18 cellular contexts compared by ENCODE assay signal in the genomic region with DNA sequence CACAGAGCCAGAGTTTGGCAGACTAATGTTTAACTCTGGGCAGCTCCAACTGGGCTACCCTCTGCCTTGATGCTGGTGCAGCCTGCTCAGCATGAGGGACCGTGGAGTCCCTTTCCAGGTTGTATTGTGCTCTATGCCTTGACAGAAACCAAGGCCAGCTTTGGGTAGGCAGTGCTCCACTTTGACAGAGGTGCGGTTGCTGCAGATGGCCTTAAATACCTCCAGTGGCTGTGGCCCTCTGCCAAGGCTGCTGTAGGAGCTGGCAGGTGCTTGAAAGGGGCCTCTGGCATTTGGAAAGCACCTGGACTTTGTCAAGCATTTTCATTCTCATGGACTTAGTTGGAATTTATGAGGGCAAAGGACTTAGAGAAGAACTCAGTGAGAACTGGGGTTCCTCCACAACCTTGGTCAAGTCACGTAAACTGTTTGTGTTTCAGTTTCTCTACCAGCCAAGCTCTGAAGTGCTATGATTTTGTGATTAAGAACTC.
A peak's percentile ranks its signal among the peaks of the same experiment; 100 is the strongest.
DNase-seq lines count a peak whose midpoint lies in the region; ATAC-seq lines count a peak whose summit lies in the region.
"Had no signal": no experiment of that assay in that cellular context is flagged by ENCODE, and none has a peak within 500 bp of the region (broad histone marks: within the 10 kb centered on the region; RNA-seq: fewer than 3 reads in every experiment).

No MANE protein-coding gene starts in this region.

- no peak overlapping the region for H3K9ac ChIP-seq in mesenchymal stem cell (ENCODE audit: low read length)

- H3K4me1 ChIP-seq in mesenchymal stem cell (ENCODE audit: control insufficient read depth, insufficient read depth, low read depth, low read length): peaks cover 3% of the 10 kb centered on the region

- DNase-seq in DMS79 treated with DMSO at 0.1 percent for 48 hours (lab: John Stamatoyannopoulos, UW) (peak; percentile 0), NCI-H1105 treated with DMSO at 0.1 percent for 48 hours (lab: John Stamatoyannopoulos, UW) (peak; percentile 84), SHP77 (lab: John Stamatoyannopoulos, UW) (peak; percentile 57 to 74), mesenchymal stem cell (no peak), GM19240 (ENCODE audit: insufficient read length, low spot score) (no peak)
- DNase-seq: activated CD4-positive, alpha-beta T cell treated with anti-CD3 and anti-CD28 coated beads for 36 hours; activated naive CD8-positive, alpha-beta T cell treated with anti-CD3 and anti-CD28 coated beads, Interleukin-2, amount 10 ng/mL, durations not matched to agents 7 days and 5 days; activated T-cell treated with anti-CD3 and anti-CD28 coated beads, Interleukin-2, amount 50 U/mL, for 1 hour; caudate nucleus; DND-41; foreskin fibroblast; nucleus accumbens; SIG-M5; stimulated activated naive CD4-positive, alpha-beta T cell; T1000 had no signal

- peak overlapping the region; percentile 49 for H2BK15ac ChIP-seq in mesenchymal stem cell (ENCODE audit: low read depth, poor library complexity, severe bottlenecking)

- 80% methylated on average over 3 of the region's 3 CpGs for WGBS in mesenchymal stem cell

- H2AK5ac ChIP-seq in mesenchymal stem cell (ENCODE audit: low read length, severe bottlenecking): no peak overlapping the region

- no peak overlapping the region for H3K4me3 ChIP-seq in mesenchymal stem cell (ENCODE audit: insufficient read depth in 1 of 2, low read depth in 1 of 2, low read length in 2 of 2)
- H3K4me3 ChIP-seq: vagina had no signal

- no peak overlapping the region for H4K91ac ChIP-seq in mesenchymal stem cell (ENCODE audit: low read length)

- H3K27me3 ChIP-seq in mesenchymal stem cell (ENCODE audit: control insufficient read depth in 1 of 2, insufficient read depth in 1 of 2, low read length in 2 of 2): peaks cover 0 to 7% of the 10 kb centered on the region in 2 experiments
- H3K27me3 ChIP-seq: vagina had no signal

- no peak overlapping the region for H3K18ac ChIP-seq in mesenchymal stem cell (ENCODE audit: low read depth in 1 of 2, low read length in 2 of 2)

- no peak overlapping the region for H4K8ac ChIP-seq in mesenchymal stem cell (ENCODE audit: low read length)

- no peak overlapping the region for H2BK5ac ChIP-seq in mesenchymal stem cell (ENCODE audit: low read depth, low read length, poor library complexity, severe bottlenecking)

- H3K27ac ChIP-seq in mesenchymal stem cell (ENCODE audit: low read length, poor library complexity, severe bottlenecking): no peak overlapping the region
- H3K27ac ChIP-seq: vagina had no signal

- no peak overlapping the region for H2BK120ac ChIP-seq in mesenchymal stem cell (ENCODE audit: low read depth, low read length)

- H3K9me3 ChIP-seq in mesenchymal stem cell (ENCODE audit: control insufficient read depth, low read length): no peaks in the 10 kb centered on the region
- H3K9me3 ChIP-seq: vagina had no signal

- no peak for ATAC-seq in HG02623 (IDR thresholded peaks at IDR 0.05; ENCODE audit: unreplicated experiment)
- ATAC-seq in GM21360 (IDR thresholded peaks at IDR 0.05; ENCODE audit: unreplicated experiment): no peak
- ATAC-seq: activated CD4-positive, alpha-beta T cell treated with anti-CD3 and anti-CD28 coated beads for 36 hours had no signal

- H3K23ac ChIP-seq in mesenchymal stem cell (ENCODE audit: low read length in 2 of 2): no peak overlapping the region

- H3K4me2 ChIP-seq in mesenchymal stem cell (ENCODE audit: low read length, poor library complexity, severe bottlenecking): no peak overlapping the region

- H3K79me1 ChIP-seq in mesenchymal stem cell (replicated peaks; ENCODE audit: low read length, poor library complexity, severe bottlenecking): no peaks in the 10 kb centered on the region

- H3K14ac ChIP-seq in mesenchymal stem cell (ENCODE audit: low read length in 2 of 2): no peak overlapping the region

- H3K4ac ChIP-seq in mesenchymal stem cell (ENCODE audit: low read depth in 1 of 2, low read length in 2 of 2): no peak overlapping the region

- H2AFZ ChIP-seq in mesenchymal stem cell (ENCODE audit: low read depth, low read length): no peak overlapping the region

- no peaks in the 10 kb centered on the region for H3K36me3 ChIP-seq in mesenchymal stem cell (ENCODE audit: control insufficient read depth in 1 of 2, insufficient read depth in 2 of 2, low read depth in 1 of 2, low read length in 2 of 2)
- H3K36me3 ChIP-seq: vagina had no signal

- no peak overlapping the region for H2BK12ac ChIP-seq in mesenchymal stem cell (ENCODE audit: low read length in 2 of 2)

Comparison
In these comparisons a context has a peak if more than half of its experiments do, and no peak if none do; other contexts are left out.
1. DNase-seq: peak in DMS79 treated with DMSO at 0.1 percent for 48 hours (single experiment), NCI-H1105 treated with DMSO at 0.1 percent for 48 hours (single experiment) and SHP77 (2 of 2); none in mesenchymal stem cell (single experiment) and GM19240 (single experiment).